ENCODE assay signal across 1 cellular context in the genomic region with DNA sequence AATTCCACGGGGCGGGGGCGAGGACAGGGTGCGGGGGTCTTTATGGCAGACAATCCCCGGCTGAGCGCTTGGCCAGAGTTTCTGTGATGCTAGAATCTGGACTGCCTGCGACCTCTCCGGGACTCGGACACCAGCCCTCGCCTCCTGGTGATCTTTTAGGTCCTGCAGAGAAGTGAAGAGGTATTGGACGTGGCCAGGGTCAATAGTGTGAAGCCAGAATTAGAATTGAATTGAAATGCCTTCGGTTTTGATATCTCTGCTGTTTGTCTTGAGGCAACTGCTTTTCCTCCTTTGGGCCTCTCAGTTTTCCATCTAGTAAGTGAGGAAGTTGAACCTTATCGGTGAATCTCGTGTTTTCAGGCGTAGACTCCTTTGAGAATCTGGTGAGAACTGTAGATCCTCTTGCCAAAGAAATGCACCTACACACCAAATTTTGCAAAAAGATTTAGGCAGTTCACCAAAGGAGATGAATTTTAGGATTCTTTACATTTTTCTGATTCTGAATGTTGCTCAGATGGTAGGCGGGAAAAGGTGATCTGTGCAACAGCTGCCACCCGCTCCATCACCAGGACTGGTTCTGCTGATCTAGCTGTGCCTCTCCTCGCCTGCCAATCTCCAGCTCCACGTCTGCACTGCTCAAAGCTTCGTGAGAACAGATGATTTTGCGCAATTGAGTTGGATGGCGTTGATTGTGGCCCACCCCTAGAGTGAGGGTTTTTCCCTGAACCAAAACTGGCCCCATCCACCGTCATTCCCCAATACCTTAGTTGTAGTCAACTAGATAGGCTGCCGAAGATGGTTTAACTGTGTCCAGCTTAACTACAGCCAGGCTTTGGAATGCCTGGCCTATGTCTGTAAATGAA.
TF ChIP-seq lines count a peak whose summit lies in the region.

No MANE protein-coding gene starts in this region.

TF ChIP-seq in HepG2, 621 proteins besides CTCF, POLR2A, EP300 and RAD21 (continued from another document and continues in another):
- TF ChIP-seq, protein P1, sequence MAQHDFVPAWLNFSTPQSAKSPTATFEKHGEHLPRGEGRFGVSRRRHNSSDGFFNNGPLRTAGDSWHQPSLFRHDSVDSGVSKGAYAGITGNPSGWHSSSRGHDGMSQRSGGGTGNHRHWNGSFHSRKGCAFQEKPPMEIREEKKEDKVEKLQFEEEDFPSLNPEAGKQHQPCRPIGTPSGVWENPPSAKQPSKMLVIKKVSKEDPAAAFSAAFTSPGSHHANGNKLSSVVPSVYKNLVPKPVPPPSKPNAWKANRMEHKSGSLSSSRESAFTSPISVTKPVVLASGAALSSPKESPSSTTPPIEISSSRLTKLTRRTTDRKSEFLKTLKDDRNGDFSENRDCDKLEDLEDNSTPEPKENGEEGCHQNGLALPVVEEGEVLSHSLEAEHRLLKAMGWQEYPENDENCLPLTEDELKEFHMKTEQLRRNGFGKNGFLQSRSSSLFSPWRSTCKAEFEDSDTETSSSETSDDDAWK (CRISPR knock-in tag; IDR thresholded peaks at IDR 0.05) = no peak
- TF ChIP-seq TCF7 (IDR thresholded peaks at IDR 0.05; ENCODE audit: low read depth) (no peak), MTA1 (CRISPR knock-in tag; IDR thresholded peaks at IDR 0.05; ENCODE audit: borderline replicate concordance) (0 out of 2 replicates have a peak, but pooled peaks have one; percentile 12), ZNF782 (CRISPR knock-in tag; IDR thresholded peaks at IDR 0.05; ENCODE audit: borderline replicate concordance) (peak; percentile 31; the same call in 1 of the 2 replicates), ZNF136 (CRISPR knock-in tag; IDR thresholded peaks at IDR 0.05; ENCODE audit: low read depth) (0 out of 2 replicates have a peak, but pooled peaks have one; percentile 87), ZNF230 (CRISPR knock-in tag; IDR thresholded peaks at IDR 0.05) (0 out of 2 replicates have a peak, but pooled peaks have one; percentile 15), RBFOX2 (IDR thresholded peaks at IDR 0.05; ENCODE audit: low read depth, low read length) (no peak), ZNF468 (CRISPR knock-in tag; IDR thresholded peaks at IDR 0.05) (no peak; the same call in 1 of the 2 replicates), ZNF577 (CRISPR knock-in tag; IDR thresholded peaks at IDR 0.05; ENCODE audit: borderline replicate concordance, low read depth) (0 out of 2 replicates have a peak, but pooled peaks have one; percentile 61), SP4 (CRISPR knock-in tag; IDR thresholded peaks at IDR 0.05) (peak; percentile 57), CEBPG (CRISPR knock-in tag; IDR thresholded peaks at IDR 0.05) (peak; percentile 67), ZNF205 (CRISPR knock-in tag; IDR thresholded peaks at IDR 0.05) (no peak), ZNF34 (CRISPR knock-in tag; IDR thresholded peaks at IDR 0.05; ENCODE audit: borderline replicate concordance) (0 out of 2 replicates have a peak, but pooled peaks have one; percentile 81), ZSCAN9 (CRISPR knock-in tag; IDR thresholded peaks at IDR 0.05; ENCODE audit: borderline replicate concordance) (0 out of 2 replicates have a peak, but pooled peaks have one; percentile 7), KAT8 (CRISPR knock-in tag; IDR thresholded peaks at IDR 0.05) (no peak), SP5 (CRISPR knock-in tag; IDR thresholded peaks at IDR 0.05; ENCODE audit: borderline replicate concordance, low read depth) (no peak), ZNF660 (CRISPR knock-in tag; IDR thresholded peaks at IDR 0.05; ENCODE audit: borderline replicate concordance, low read depth) (0 out of 2 replicates have a peak, but pooled peaks have one; percentile 34), ZNF547 (CRISPR knock-in tag; IDR thresholded peaks at IDR 0.05) (0 out of 2 replicates have a peak, but pooled peaks have one; percentile 26), PAX8 (CRISPR knock-in tag; IDR thresholded peaks at IDR 0.05; ENCODE audit: borderline replicate concordance) (0 out of 2 replicates have a peak, but pooled peaks have one; percentile 64), ZNF3 (CRISPR knock-in tag; IDR thresholded peaks at IDR 0.05) (0 out of 2 replicates have a peak, but pooled peaks have one; percentile 39), CBX2 (IDR thresholded peaks at IDR 0.05; ENCODE audit: low read depth, low read length) (no peak), CBX2 (CRISPR knock-in tag; IDR thresholded peaks at IDR 0.05; ENCODE audit: low read depth) (peak; percentile 32; the same call in 1 of the 2 replicates), ZNF724P (CRISPR knock-in tag; IDR thresholded peaks at IDR 0.05; ENCODE audit: borderline replicate concordance) (peak; percentile 51; the same call in 1 of the 2 replicates), SMAD3 (CRISPR knock-in tag; IDR thresholded peaks at IDR 0.05) (0 out of 2 replicates have a peak, but pooled peaks have one; percentile 13), RXRA (CRISPR knock-in tag; IDR thresholded peaks at IDR 0.05) (no peak)
- TF ChIP-seq, protein P2, sequence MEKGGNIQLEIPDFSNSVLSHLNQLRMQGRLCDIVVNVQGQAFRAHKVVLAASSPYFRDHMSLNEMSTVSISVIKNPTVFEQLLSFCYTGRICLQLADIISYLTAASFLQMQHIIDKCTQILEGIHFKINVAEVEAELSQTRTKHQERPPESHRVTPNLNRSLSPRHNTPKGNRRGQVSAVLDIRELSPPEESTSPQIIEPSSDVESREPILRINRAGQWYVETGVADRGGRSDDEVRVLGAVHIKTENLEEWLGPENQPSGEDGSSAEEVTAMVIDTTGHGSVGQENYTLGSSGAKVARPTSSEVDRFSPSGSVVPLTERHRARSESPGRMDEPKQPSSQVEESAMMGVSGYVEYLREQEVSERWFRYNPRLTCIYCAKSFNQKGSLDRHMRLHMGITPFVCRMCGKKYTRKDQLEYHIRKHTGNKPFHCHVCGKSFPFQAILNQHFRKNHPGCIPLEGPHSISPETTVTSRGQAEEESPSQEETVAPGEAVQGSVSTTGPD (CRISPR knock-in tag; IDR thresholded peaks at IDR 0.05) = peak; percentile 61; the same call in 1 of the 2 replicates
- TF ChIP-seq, protein P3, sequence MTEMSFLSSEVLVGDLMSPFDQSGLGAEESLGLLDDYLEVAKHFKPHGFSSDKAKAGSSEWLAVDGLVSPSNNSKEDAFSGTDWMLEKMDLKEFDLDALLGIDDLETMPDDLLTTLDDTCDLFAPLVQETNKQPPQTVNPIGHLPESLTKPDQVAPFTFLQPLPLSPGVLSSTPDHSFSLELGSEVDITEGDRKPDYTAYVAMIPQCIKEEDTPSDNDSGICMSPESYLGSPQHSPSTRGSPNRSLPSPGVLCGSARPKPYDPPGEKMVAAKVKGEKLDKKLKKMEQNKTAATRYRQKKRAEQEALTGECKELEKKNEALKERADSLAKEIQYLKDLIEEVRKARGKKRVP (CRISPR knock-in tag; IDR thresholded peaks at IDR 0.05) = 0 out of 4 replicates have a peak, but pooled peaks of 1 of the 2 experiments have one; percentile 57
- TF ChIP-seq, protein P4, sequence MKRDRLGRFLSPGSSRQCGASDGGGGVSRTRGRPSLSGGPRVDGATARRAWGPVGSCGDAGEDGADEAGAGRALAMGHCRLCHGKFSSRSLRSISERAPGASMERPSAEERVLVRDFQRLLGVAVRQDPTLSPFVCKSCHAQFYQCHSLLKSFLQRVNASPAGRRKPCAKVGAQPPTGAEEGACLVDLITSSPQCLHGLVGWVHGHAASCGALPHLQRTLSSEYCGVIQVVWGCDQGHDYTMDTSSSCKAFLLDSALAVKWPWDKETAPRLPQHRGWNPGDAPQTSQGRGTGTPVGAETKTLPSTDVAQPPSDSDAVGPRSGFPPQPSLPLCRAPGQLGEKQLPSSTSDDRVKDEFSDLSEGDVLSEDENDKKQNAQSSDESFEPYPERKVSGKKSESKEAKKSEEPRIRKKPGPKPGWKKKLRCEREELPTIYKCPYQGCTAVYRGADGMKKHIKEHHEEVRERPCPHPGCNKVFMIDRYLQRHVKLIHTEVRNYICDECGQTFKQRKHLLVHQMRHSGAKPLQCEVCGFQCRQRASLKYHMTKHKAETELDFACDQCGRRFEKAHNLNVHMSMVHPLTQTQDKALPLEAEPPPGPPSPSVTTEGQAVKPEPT (CRISPR knock-in tag; IDR thresholded peaks at IDR 0.05; ENCODE audit: low read depth) = no peak
- TF ChIP-seq, protein P5, sequence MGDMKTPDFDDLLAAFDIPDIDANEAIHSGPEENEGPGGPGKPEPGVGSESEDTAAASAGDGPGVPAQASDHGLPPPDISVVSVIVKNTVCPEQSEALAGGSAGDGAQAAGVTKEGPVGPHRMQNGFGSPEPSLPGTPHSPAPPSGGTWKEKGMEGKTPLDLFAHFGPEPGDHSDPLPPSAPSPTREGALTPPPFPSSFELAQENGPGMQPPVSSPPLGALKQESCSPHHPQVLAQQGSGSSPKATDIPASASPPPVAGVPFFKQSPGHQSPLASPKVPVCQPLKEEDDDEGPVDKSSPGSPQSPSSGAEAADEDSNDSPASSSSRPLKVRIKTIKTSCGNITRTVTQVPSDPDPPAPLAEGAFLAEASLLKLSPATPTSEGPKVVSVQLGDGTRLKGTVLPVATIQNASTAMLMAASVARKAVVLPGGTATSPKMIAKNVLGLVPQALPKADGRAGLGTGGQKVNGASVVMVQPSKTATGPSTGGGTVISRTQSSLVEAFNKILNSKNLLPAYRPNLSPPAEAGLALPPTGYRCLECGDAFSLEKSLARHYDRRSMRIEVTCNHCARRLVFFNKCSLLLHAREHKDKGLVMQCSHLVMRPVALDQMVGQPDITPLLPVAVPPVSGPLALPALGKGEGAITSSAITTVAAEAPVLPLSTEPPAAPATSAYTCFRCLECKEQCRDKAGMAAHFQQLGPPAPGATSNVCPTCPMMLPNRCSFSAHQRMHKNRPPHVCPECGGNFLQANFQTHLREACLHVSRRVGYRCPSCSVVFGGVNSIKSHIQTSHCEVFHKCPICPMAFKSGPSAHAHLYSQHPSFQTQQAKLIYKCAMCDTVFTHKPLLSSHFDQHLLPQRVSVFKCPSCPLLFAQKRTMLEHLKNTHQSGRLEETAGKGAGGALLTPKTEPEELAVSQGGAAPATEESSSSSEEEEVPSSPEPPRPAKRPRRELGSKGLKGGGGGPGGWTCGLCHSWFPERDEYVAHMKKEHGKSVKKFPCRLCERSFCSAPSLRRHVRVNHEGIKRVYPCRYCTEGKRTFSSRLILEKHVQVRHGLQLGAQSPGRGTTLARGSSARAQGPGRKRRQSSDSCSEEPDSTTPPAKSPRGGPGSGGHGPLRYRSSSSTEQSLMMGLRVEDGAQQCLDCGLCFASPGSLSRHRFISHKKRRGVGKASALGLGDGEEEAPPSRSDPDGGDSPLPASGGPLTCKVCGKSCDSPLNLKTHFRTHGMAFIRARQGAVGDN (CRISPR knock-in tag; IDR thresholded peaks at IDR 0.05) = peak; percentile 57; the same call in 1 of the 2 replicates
- TF ChIP-seq, protein P6, sequence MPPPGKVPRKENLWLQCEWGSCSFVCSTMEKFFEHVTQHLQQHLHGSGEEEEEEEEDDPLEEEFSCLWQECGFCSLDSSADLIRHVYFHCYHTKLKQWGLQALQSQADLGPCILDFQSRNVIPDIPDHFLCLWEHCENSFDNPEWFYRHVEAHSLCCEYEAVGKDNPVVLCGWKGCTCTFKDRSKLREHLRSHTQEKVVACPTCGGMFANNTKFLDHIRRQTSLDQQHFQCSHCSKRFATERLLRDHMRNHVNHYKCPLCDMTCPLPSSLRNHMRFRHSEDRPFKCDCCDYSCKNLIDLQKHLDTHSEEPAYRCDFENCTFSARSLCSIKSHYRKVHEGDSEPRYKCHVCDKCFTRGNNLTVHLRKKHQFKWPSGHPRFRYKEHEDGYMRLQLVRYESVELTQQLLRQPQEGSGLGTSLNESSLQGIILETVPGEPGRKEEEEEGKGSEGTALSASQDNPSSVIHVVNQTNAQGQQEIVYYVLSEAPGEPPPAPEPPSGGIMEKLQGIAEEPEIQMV (CRISPR knock-in tag; IDR thresholded peaks at IDR 0.05; ENCODE audit: low read depth) = peak; percentile 35; the same call in 1 of the 2 replicates
- TF ChIP-seq, protein P7, sequence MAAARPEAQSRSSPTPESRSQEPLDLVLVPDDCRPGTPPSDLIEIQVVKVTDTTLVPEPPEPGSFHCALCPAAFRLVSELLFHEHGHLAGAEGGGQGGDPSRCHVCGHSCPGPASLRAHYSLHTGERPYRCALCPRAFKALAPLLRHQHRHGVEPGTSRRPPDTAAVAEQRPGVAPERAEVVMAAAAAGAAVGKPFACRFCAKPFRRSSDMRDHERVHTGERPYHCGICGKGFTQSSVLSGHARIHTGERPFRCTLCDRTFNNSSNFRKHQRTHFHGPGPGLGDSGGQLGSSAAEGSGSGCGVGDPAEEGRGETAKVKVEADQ (CRISPR knock-in tag; IDR thresholded peaks at IDR 0.05; ENCODE audit: borderline replicate concordance) = no peak
- TF ChIP-seq, protein P8, sequence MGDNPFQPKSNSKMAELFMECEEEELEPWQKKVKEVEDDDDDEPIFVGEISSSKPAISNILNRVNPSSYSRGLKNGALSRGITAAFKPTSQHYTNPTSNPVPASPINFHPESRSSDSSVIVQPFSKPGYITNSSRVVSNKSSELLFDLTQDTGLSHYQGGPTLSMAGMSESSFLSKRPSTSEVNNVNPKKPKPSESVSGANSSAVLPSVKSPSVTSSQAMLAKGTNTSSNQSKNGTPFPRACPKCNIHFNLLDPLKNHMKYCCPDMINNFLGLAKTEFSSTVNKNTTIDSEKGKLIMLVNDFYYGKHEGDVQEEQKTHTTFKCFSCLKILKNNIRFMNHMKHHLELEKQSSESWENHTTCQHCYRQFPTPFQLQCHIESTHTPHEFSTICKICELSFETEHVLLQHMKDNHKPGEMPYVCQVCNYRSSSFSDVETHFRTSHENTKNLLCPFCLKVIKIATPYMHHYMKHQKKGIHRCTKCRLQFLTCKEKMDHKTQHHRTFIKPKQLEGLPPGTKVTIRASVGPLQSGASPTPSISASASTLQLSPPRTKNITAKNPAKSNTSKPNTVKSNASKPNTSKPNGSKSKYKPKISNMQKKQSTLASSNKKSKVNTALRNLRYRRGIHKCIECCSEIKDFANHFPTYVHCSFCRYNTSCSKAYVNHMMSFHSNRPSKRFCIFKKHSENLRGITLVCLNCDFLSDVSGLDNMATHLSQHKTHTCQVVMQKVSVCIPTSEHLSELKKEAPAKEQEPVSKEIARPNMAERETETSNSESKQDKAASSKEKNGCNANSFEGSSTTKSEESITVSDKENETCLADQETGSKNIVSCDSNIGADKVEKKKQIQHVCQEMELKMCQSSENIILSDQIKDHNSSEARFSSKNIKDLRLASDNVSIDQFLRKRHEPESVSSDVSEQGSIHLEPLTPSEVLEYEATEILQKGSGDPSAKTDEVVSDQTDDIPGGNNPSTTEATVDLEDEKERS (CRISPR knock-in tag; IDR thresholded peaks at IDR 0.05) = peak; percentile 61
- TF ChIP-seq, protein P9, sequence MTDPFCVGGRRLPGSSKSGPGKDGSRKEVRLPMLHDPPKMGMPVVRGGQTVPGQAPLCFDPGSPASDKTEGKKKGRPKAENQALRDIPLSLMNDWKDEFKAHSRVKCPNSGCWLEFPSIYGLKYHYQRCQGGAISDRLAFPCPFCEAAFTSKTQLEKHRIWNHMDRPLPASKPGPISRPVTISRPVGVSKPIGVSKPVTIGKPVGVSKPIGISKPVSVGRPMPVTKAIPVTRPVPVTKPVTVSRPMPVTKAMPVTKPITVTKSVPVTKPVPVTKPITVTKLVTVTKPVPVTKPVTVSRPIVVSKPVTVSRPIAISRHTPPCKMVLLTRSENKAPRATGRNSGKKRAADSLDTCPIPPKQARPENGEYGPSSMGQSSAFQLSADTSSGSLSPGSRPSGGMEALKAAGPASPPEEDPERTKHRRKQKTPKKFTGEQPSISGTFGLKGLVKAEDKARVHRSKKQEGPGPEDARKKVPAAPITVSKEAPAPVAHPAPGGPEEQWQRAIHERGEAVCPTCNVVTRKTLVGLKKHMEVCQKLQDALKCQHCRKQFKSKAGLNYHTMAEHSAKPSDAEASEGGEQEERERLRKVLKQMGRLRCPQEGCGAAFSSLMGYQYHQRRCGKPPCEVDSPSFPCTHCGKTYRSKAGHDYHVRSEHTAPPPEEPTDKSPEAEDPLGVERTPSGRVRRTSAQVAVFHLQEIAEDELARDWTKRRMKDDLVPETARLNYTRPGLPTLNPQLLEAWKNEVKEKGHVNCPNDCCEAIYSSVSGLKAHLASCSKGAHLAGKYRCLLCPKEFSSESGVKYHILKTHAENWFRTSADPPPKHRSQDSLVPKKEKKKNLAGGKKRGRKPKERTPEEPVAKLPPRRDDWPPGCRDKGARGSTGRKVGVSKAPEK (CRISPR knock-in tag; IDR thresholded peaks at IDR 0.05; ENCODE audit: borderline replicate concordance) = peak; percentile 84; the same call in 1 of the 2 replicates
